1 cellular context compared by ENCODE assay signal in the genomic region with DNA sequence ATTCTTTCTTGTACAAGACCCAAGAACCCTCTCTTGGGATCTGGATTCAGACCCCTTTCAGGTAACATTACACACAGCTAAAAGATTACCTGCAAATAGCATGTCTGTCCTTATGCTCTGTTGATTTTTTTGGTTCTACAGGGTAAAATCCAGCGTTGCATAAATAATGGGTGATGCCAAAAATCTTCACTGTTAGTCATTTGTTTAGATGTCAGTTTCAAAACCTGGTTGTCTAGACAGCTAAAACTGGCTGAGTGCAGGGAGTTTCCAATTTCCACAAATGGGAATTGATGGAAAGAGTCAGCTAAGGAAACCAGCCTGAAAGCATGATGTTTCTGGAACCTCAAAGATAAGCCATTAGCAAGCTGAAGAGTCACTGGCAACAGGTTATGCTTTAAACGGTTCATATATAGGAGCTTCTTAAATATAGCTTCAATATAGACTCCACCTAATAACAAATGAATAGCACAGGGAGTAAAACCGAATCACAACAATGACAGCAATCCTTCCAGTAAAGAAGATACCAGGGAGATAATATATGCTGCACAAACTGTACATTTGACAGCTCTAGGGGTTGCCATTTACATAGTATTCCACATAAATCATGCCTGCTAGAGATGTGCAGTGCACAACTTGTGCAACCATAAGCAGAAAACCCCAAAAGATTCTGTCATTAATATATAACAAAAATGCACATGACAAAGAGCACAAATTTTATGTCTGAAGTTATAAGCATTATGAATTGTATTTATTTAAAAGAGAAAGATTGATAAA.
TF ChIP-seq lines count a peak whose summit lies in the region.

No MANE protein-coding gene starts in this region.

TF ChIP-seq in SK-N-SH treated with all-trans-retinoic acid at 6 μM for 48 hours, 23 proteins besides CTCF, POLR2A, EP300 and RAD21 (continued from another document):
- TF ChIP-seq TSHZ2 (CRISPR knock-in tag; IDR thresholded peaks at IDR 0.05) (no peak), ZNF8 (CRISPR knock-in tag; IDR thresholded peaks at IDR 0.05) (no peak), ZNF70 (CRISPR knock-in tag; IDR thresholded peaks at IDR 0.05) (no peak), TCF4 (CRISPR knock-in tag; IDR thresholded peaks at IDR 0.05; ENCODE audit: borderline replicate concordance) (no peak), ZFP3 (CRISPR knock-in tag; IDR thresholded peaks at IDR 0.05) (no peak)
